Comparison of ENCODE assay signal across 8 cellular contexts in genomic region chr12:18430425-18431048, GRCh38.
A peak's percentile ranks its signal among the peaks of the same experiment; 100 is the strongest.
DNase-seq lines count a peak whose midpoint lies in the region; ATAC-seq and TF ChIP-seq lines count a peak whose summit lies in the region.

No MANE protein-coding gene starts in this region.

- no peak overlapping the region for H3K27ac ChIP-seq in left lung

- peak; percentile 57 for DNase-seq in EH (ENCODE audit: low read depth)
- DNase-seq in HAP-1 (ENCODE audit: low spot score in 2 of 2), result peak; percentile 71 to 79
- DNase-seq in NCI-H460 (ENCODE audit: extremely low read depth, low read depth), result peak; percentile 48
- peak; percentile 76 to 78 for DNase-seq in cardiac fibroblast (ENCODE audit: low read depth in 2 of 2)
- DNase-seq in left lung, result peak in 1 of 2 donors; percentile 32
- no peak for DNase-seq in T1000 (lab: John Stamatoyannopoulos, UW)

- no peak overlapping the region for H3K4me3 ChIP-seq in HAP-1
- no peak overlapping the region for H3K4me3 ChIP-seq in cardiac fibroblast (replicated peaks in 1 of 2; ENCODE audit: low read depth in 2 of 2, low read length in 2 of 2)
- no peak overlapping the region for H3K4me3 ChIP-seq in left lung

- no peaks in the 10 kb centered on the region for H3K36me3 ChIP-seq in HAP-1 (replicated peaks)
- no peaks in the 10 kb centered on the region for H3K36me3 ChIP-seq in left lung

- H3K4me1 ChIP-seq in HAP-1 (peaks cover 5% of the 10 kb centered on the region), left lung (no peaks in the 10 kb centered on the region)

- H3K9me3 ChIP-seq in HAP-1 (no peaks in the 10 kb centered on the region), left lung (no peaks in the 10 kb centered on the region)

- no peaks in the 10 kb centered on the region for H3K27me3 ChIP-seq in HAP-1 (ENCODE audit: low read depth)
- H3K27me3 ChIP-seq in left lung, result no peaks in the 10 kb centered on the region

- ATAC-seq in left lung (peak; percentile 94), HG03135 (IDR thresholded peaks at IDR 0.05; ENCODE audit: unreplicated experiment) (no peak), GM21447 (IDR thresholded peaks at IDR 0.05; ENCODE audit: unreplicated experiment) (no peak)

- in situ Hi-C loops in HAP-1 (cut with MboI; ENCODE audit: low sequenced_read_pairs), result loop anchor here (25.0 kb wide), 1 partner anchor 757 kb away; no protein-coding TSS in a partner anchor

- TF ChIP-seq CTCF in cardiac fibroblast (IDR thresholded peaks at IDR 0.05; ENCODE audit: low read depth, low read length), result peak; percentile 94
- peak; percentile 64 to 72 for TF ChIP-seq CTCF in left lung (IDR thresholded peaks at IDR 0.05)

- intact Hi-C loops in left lung (cut with DNase I), result no loop called here
